Comparison of ENCODE assay signal across 8 cellular contexts in the genomic region with DNA sequence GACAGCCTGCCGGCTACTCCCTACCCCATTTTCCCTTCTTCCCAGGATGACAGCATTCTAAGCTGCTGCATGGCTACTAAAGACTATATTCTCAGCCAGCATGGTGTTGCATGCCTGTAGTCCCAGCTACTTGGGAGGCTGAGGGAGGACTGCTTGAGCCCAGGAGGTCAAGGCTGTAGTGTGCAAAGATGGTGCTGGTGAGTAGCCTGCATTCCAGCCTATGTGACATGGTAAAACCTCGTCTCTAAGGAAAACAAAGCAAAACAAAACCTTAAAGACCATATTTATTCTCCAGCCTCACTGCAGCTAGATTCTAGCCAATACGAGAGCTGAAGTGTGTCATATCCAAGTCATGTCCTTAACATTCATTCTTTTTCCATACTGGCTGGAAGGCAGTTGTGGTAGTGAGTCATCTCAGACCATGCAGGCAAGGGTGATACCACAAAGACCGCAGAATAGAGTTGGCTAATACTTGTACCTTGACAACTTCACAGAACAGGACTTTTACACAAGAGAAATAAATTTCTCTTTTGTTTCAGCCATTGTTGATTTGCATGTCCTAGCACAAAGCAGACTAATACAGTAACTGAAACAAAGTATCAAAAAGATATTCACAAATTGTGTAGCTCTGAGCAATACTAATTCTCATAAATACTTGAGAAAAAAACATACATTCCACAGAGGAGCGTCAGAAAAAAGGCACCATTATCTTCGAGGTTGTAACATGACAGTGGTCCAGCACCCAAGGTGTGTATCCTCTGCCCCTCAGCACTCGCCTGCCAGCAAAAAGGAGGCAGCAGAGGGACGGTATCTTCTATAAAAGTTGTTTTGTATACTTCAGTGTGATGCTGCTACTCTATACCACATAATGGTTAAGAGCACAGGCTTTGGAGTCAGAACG. TPM values are rescaled to one million over a fixed set of nuclear protein-coding genes. Genes with fewer than 3 reads are reported as not detected.
A peak's percentile ranks its signal among the peaks of the same experiment; 100 is the strongest.
DNase-seq lines count a peak whose midpoint lies in the region; ATAC-seq and TF ChIP-seq lines count a peak whose summit lies in the region.

No MANE protein-coding gene starts in this region.

- peak overlapping the region; percentile 83 for H3K27ac ChIP-seq in right cardiac atrium (ENCODE audit: low read length)

- no peaks in the 10 kb centered on the region for H3K27me3 ChIP-seq in right cardiac atrium (ENCODE audit: control insufficient read depth, insufficient read depth)

- H3K36me3 Mint-ChIP-seq in stimulated activated memory B cell treated with anti-CD40 and anti-IgM and Interleukin-4, amounts not matched to agents 10 μg/mL and 1 μg/mL and 100 μg/mL, for 72 hours: peaks cover 48% of the 10 kb centered on the region
- peaks cover 12% of the 10 kb centered on the region; the same call in 1 of the 2 replicates for H3K36me3 Mint-ChIP-seq in WTC11

- no peak overlapping the region for H3K4me3 ChIP-seq in right cardiac atrium (ENCODE audit: low read length)

- peaks cover 6% of the 10 kb centered on the region for H3K4me1 ChIP-seq in right cardiac atrium (ENCODE audit: control insufficient read depth, insufficient read depth, low read length)

- ATAC-seq in GM21723 (IDR thresholded peaks at IDR 0.05; ENCODE audit: unreplicated experiment) (peak; percentile 72), right cardiac atrium (peak; percentile 84 to 95), WTC11 (no peak)
- peak; percentile 84 for ATAC-seq in stimulated activated memory B cell treated with anti-CD40 and anti-IgM and Interleukin-4, amounts not matched to agents 10 μg/mL and 1 μg/mL and 100 μg/mL, for 72 hours

- H3K9me3 Mint-ChIP-seq in stimulated activated memory B cell treated with anti-CD40 and anti-IgM and Interleukin-4, amounts not matched to agents 10 μg/mL and 1 μg/mL and 100 μg/mL, for 72 hours: no peaks in the 10 kb centered on the region
- H3K9me3 Mint-ChIP-seq in WTC11: no peaks in the 10 kb centered on the region

- H3K27me3 Mint-ChIP-seq in stimulated activated memory B cell treated with anti-CD40 and anti-IgM and Interleukin-4, amounts not matched to agents 10 μg/mL and 1 μg/mL and 100 μg/mL, for 72 hours: no peaks in the 10 kb centered on the region
- H3K27me3 Mint-ChIP-seq in WTC11 (ENCODE audit: low read depth): no peaks in the 10 kb centered on the region

- 70% methylated on average over 9 of the region's 9 CpGs for WGBS in right cardiac atrium

- peak overlapping the region; percentile 76 for H3K27ac Mint-ChIP-seq in stimulated activated memory B cell treated with anti-CD40 and anti-IgM and Interleukin-4, amounts not matched to agents 10 μg/mL and 1 μg/mL and 100 μg/mL, for 72 hours
- H3K27ac Mint-ChIP-seq in WTC11: no peak overlapping the region

- CTCF ChIA-PET in WTC11 (lab: Charles Lee): no interaction called here

- H3K4me3 Mint-ChIP-seq in stimulated activated memory B cell treated with anti-CD40 and anti-IgM and Interleukin-4, amounts not matched to agents 10 μg/mL and 1 μg/mL and 100 μg/mL, for 72 hours: no peak overlapping the region
- H3K4me3 Mint-ChIP-seq in WTC11: no peak overlapping the region

- intact Hi-C loops in right cardiac atrium (cut with DNase I): loop anchor here in 1 of 4 donors (10.0 kb wide), 1 partner anchor 246 kb away; no protein-coding TSS in a partner anchor

- peaks cover 33% of the 10 kb centered on the region for H3K4me1 Mint-ChIP-seq in stimulated activated memory B cell treated with anti-CD40 and anti-IgM and Interleukin-4, amounts not matched to agents 10 μg/mL and 1 μg/mL and 100 μg/mL, for 72 hours
- no peaks in the 10 kb centered on the region for H3K4me1 Mint-ChIP-seq in WTC11

- POLR2A ChIA-PET in WTC11 (lab: Charles Lee): no interaction called here

- DNase-seq in GDM1 (lab: John Stamatoyannopoulos, UW) (peak; percentile 58), Kasumi-1 (lab: John Stamatoyannopoulos, UW) (peak; percentile 73 to 74), right cardiac atrium (no peak), retina (no peak), WTC11 (ENCODE audit: low spot score) (no peak)
- peak; percentile 25 for DNase-seq in activated T-helper 9 cell treated with anti-CD3 and anti-CD28 coated beads, Interleukin-2, amount 50 U/mL, for 16 hours (ENCODE audit: low read depth)

- no peaks in the 10 kb centered on the region for H3K9me3 ChIP-seq in right cardiac atrium (ENCODE audit: control insufficient read depth, low read length)

- TF ChIP-seq CTCF in WTC11 (IDR thresholded peaks at IDR 0.05): no peak

TF ChIP-seq in WTC11, 78 proteins besides CTCF, POLR2A, EP300 and RAD21:
- no peak for TF ChIP-seq MXD4 (CRISPR knock-in tag; IDR thresholded peaks at IDR 0.05; ENCODE audit: borderline replicate concordance)
- TF ChIP-seq FOXP1 (CRISPR knock-in tag; IDR thresholded peaks at IDR 0.05; ENCODE audit: borderline replicate concordance): no peak
- TF ChIP-seq, protein P1, sequence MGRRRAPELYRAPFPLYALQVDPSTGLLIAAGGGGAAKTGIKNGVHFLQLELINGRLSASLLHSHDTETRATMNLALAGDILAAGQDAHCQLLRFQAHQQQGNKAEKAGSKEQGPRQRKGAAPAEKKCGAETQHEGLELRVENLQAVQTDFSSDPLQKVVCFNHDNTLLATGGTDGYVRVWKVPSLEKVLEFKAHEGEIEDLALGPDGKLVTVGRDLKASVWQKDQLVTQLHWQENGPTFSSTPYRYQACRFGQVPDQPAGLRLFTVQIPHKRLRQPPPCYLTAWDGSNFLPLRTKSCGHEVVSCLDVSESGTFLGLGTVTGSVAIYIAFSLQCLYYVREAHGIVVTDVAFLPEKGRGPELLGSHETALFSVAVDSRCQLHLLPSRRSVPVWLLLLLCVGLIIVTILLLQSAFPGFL (CRISPR knock-in tag; IDR thresholded peaks at IDR 0.05; ENCODE audit: borderline replicate concordance): no peak
- TF ChIP-seq, protein P2, sequence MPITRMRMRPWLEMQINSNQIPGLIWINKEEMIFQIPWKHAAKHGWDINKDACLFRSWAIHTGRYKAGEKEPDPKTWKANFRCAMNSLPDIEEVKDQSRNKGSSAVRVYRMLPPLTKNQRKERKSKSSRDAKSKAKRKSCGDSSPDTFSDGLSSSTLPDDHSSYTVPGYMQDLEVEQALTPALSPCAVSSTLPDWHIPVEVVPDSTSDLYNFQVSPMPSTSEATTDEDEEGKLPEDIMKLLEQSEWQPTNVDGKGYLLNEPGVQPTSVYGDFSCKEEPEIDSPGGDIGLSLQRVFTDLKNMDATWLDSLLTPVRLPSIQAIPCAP (CRISPR knock-in tag; IDR thresholded peaks at IDR 0.05): no peak
- no peak for TF ChIP-seq SOX15 (CRISPR knock-in tag; IDR thresholded peaks at IDR 0.05)
- TF ChIP-seq ESRRA (CRISPR knock-in tag; IDR thresholded peaks at IDR 0.05; ENCODE audit: borderline replicate concordance): no peak
- TF ChIP-seq ZNF396 (CRISPR knock-in tag; IDR thresholded peaks at IDR 0.05; ENCODE audit: borderline replicate concordance): no peak

RNA-seq across cellular contexts. Expression of a gene that starts 14.8 kb away (rescaled TPM):
- total RNA-seq in right cardiac atrium: 10 to 100 TPM; 51.4 to 56.8 (median 55.6) TPM
- polyA plus RNA-seq in right cardiac atrium: 10.0 TPM
- 44.3 to 48.8 TPM (median 48.8 TPM) in 3 replicates for total RNA-seq in WTC11 (2021)

RNA-seq across cellular contexts. Expression of a gene that starts 15.0 kb away (rescaled TPM):
- total RNA-seq in right cardiac atrium (10 to 100 TPM; 25.2 to 43.9 (median 29.1) TPM), WTC11 (2021) (131 to 180 TPM (median 133 TPM) in 3 replicates)
- 27.7 TPM for polyA plus RNA-seq in right cardiac atrium

RNA-seq across cellular contexts. Expression of a gene that starts 34.7 kb away (rescaled TPM):
- total RNA-seq in right cardiac atrium: 10 to 100 TPM; 35.6 to 41.8 (median 41.0) TPM
- polyA plus RNA-seq in right cardiac atrium: 32.9 TPM
- 41.2 to 46.0 TPM (median 43.8 TPM) in 3 replicates for total RNA-seq in WTC11 (2021)

RNA-seq across cellular contexts. Expression of a gene that starts 35.0 kb away (rescaled TPM):
- 10 to 100 TPM; 78.9 to 81.8 (median 79.9) TPM for total RNA-seq in right cardiac atrium
- 132 TPM for polyA plus RNA-seq in right cardiac atrium
- total RNA-seq in WTC11 (2021): 92.5 to 101 TPM (median 98.5 TPM) in 3 replicates

Comparison
In these comparisons a context has a peak if more than half of its experiments do, and no peak if none do; other contexts are left out.
1. DNase-seq: peak in GDM1 (single experiment), Kasumi-1 (2 of 2) and activated T-helper 9 cell treated with anti-CD3 and anti-CD28 coated beads, Interleukin-2, amount 50 U/mL, for 16 hours (single experiment); none in right cardiac atrium (0 of 3), retina (single experiment) and WTC11 (single experiment).